In the genomic region with DNA sequence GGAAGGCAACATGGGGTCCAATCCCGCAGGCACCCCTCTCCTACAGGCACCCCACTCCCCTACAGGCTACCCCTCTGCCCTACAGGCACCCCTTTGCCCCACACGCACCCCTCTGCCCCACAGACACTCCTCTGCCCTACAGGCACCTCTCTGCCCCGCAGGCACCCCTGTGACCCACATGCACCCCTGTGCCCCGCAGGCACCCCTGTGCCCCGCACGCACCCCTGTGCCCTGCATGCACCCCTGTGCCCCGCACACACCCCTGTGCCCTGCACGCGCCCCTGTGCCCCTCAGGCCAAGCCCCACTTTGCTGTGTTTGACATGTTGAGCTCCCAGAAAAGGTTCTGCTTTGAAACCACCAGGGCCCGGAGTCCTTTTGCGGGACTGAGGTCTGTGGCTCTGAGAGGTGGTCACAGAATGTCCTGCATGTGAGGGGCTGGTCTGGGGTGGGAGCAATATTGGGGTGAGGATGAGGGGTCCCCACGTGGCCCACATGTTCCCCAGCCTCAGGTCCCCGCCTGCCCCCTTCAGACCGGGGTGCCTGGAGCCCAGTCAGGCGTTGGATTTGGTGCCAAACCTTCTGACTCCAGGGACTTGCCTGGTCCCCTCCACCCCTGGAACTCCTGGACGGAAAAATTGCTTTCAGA, we compare ENCODE assay signal across 30 cellular contexts. TPM values are rescaled to one million over a fixed set of nuclear protein-coding genes. Genes with fewer than 3 reads are reported as not detected.
"Had no signal": no experiment of that assay in that cellular context is flagged by ENCODE, and none has a peak within 500 bp of the region (broad histone marks: within the 10 kb centered on the region; RNA-seq: fewer than 3 reads in every experiment).

No MANE protein-coding gene starts in this region.

- FAIRE-seq: TTC549 had no signal

- H3K36me3 Mint-ChIP-seq: activated naive CD4-positive, alpha-beta T cell treated with anti-CD3 and anti-CD28 coated beads, Interleukin-2, amount 50 U/mL, for 24 hours; activated naive CD8-positive, alpha-beta T cell treated with anti-CD3 and anti-CD28 coated beads, Interleukin-2, amount 10 ng/mL, durations not matched to agents 7 days and 5 days had no signal

- H3K36me3 ChIP-seq: breast epithelium, Peyer's patch had no signal

- H3K4me3 Mint-ChIP-seq: activated CD4-positive, alpha-beta T cell treated with anti-CD3 and anti-CD28 coated beads, Interleukin-2, amount 10 ng/mL, durations not matched to agents 7 days and 5 days; activated CD8-positive, alpha-beta T cell treated with anti-CD3 and anti-CD28 coated beads, Interleukin-2, amount 10 ng/mL, durations not matched to agents 7 days and 5 days; activated naive CD4-positive, alpha-beta T cell treated with anti-CD3 and anti-CD28 coated beads, Interleukin-2, amount 50 U/mL, for 24 hours; activated naive CD8-positive, alpha-beta T cell treated with anti-CD3 and anti-CD28 coated beads, Interleukin-2, amount 10 ng/mL, durations not matched to agents 7 days and 5 days; activated T-cell treated with anti-CD3 and anti-CD28 coated beads, Interleukin-2, amount 50 U/mL, for 24 hours; T-helper 1 cell treated with Interleukin-12 subunit alpha and Interleukin-12 subunit beta and Interleukin-4 antibody, amounts not matched to agents 30 μg/mL and 1 μg/mL, for 36 hours; T-helper 2 cell treated with Interferon-gamma antibody and Interleukin-4, amounts not matched to agents 5 μg/mL and 100 μg/mL, for 36 hours had no signal

- DNase-seq: activated CD4-positive, alpha-beta T cell treated with anti-CD3 and anti-CD28 coated beads, Interleukin-2, amount 10 ng/mL, durations not matched to agents 7 days and 5 days; activated CD4-positive, alpha-beta T cell treated with anti-CD3 and anti-CD28 coated beads, Interleukin-2, amount 50 U/mL, for 48 hours; activated CD8-positive, alpha-beta T cell treated with anti-CD3 and anti-CD28 coated beads, Interleukin-2, amount 10 ng/mL, durations not matched to agents 7 days and 5 days; activated gamma-delta T cell; activated naive CD4-positive, alpha-beta T cell treated with Interleukin-2 at 50 U/mL for 16 hours; activated naive CD8-positive, alpha-beta T cell treated with anti-CD3 and anti-CD28 coated beads, Interleukin-2, amount 10 ng/mL, durations not matched to agents 7 days and 5 days; activated T-cell treated with anti-CD3 and anti-CD28 coated beads, Interleukin-2, amount 50 U/mL, for 24 hours; amygdala; body of pancreas; cerebellar nuclear complex; NCI-H1105; NCI-H1417 treated with DMSO at 0.1 percent for 48 hours; NCI-H187 treated with DMSO at 0.1 percent for 48 hours; NCI-H2081; NCI-H2227 treated with DMSO at 0.1 percent for 48 hours; NCI-H446; NCI-H524; NK-92 treated with Interleukin-12 subunit alpha and Interleukin-12 subunit beta, amount 100 ng/mL, for 24 hours; PC-3; Peyer's patch; Right ventricle myocardium superior had no signal

- H3K4me1 ChIP-seq: breast epithelium had no signal

- H3K4me3 ChIP-seq: ascending aorta, body of pancreas, breast epithelium, Peyer's patch had no signal

- H3K27ac Mint-ChIP-seq: activated CD4-positive, alpha-beta T cell treated with anti-CD3 and anti-CD28 coated beads, Interleukin-2, amount 10 ng/mL, durations not matched to agents 7 days and 5 days; activated CD8-positive, alpha-beta T cell treated with anti-CD3 and anti-CD28 coated beads, Interleukin-2, amount 10 ng/mL, durations not matched to agents 7 days and 5 days; activated naive CD4-positive, alpha-beta T cell treated with anti-CD3 and anti-CD28 coated beads, Interleukin-2, amount 50 U/mL, for 24 hours; activated naive CD8-positive, alpha-beta T cell treated with anti-CD3 and anti-CD28 coated beads, Interleukin-2, amount 10 ng/mL, durations not matched to agents 7 days and 5 days; activated T-cell treated with anti-CD3 and anti-CD28 coated beads, Interleukin-2, amount 50 U/mL, for 24 hours; activated T-helper 2 cell treated with anti-CD3 and anti-CD28 coated beads, Interferon-gamma antibody, Interleukin-2, Interleukin-4, amounts not matched to agents 10 μg/mL and 5 μg/mL and 100 μg/mL, durations not matched to agents 14 hours and 24 hours and 36 hours; T-helper 1 cell treated with Interleukin-12 subunit alpha and Interleukin-12 subunit beta and Interleukin-4 antibody, amounts not matched to agents 30 μg/mL and 1 μg/mL, for 36 hours; T-helper 2 cell treated with Interferon-gamma antibody and Interleukin-4, amounts not matched to agents 5 μg/mL and 100 μg/mL, for 36 hours had no signal

- H3K9me3 ChIP-seq: ascending aorta, body of pancreas, breast epithelium, Peyer's patch had no signal

- H3K27me3 Mint-ChIP-seq: activated CD4-positive, alpha-beta T cell treated with anti-CD3 and anti-CD28 coated beads, Interleukin-2, amount 10 ng/mL, durations not matched to agents 7 days and 5 days; activated naive CD4-positive, alpha-beta T cell treated with anti-CD3 and anti-CD28 coated beads, Interleukin-2, amount 50 U/mL, for 24 hours; activated naive CD8-positive, alpha-beta T cell treated with anti-CD3 and anti-CD28 coated beads, Interleukin-2, amount 10 ng/mL, durations not matched to agents 7 days and 5 days had no signal

- H3K27ac ChIP-seq: ascending aorta, breast epithelium, Peyer's patch had no signal

- H3K9me3 Mint-ChIP-seq: activated CD4-positive, alpha-beta T cell treated with anti-CD3 and anti-CD28 coated beads, Interleukin-2, amount 10 ng/mL, durations not matched to agents 7 days and 5 days; activated naive CD4-positive, alpha-beta T cell treated with anti-CD3 and anti-CD28 coated beads, Interleukin-2, amount 50 U/mL, for 24 hours; activated naive CD8-positive, alpha-beta T cell treated with anti-CD3 and anti-CD28 coated beads, Interleukin-2, amount 10 ng/mL, durations not matched to agents 7 days and 5 days; activated T-cell treated with anti-CD3 and anti-CD28 coated beads, Interleukin-2, amount 50 U/mL, for 24 hours; activated T-helper 2 cell treated with anti-CD3 and anti-CD28 coated beads, Interferon-gamma antibody, Interleukin-2, Interleukin-4, amounts not matched to agents 10 μg/mL and 5 μg/mL and 100 μg/mL, durations not matched to agents 14 hours and 24 hours and 36 hours; T-helper 1 cell treated with Interleukin-12 subunit alpha and Interleukin-12 subunit beta and Interleukin-4 antibody, amounts not matched to agents 30 μg/mL and 1 μg/mL, for 36 hours; T-helper 2 cell treated with Interferon-gamma antibody and Interleukin-4, amounts not matched to agents 5 μg/mL and 100 μg/mL, for 36 hours had no signal

- H3K4me1 Mint-ChIP-seq: activated CD4-positive, alpha-beta T cell treated with anti-CD3 and anti-CD28 coated beads, Interleukin-2, amount 10 ng/mL, durations not matched to agents 7 days and 5 days; activated naive CD4-positive, alpha-beta T cell treated with anti-CD3 and anti-CD28 coated beads, Interleukin-2, amount 50 U/mL, for 24 hours; activated naive CD8-positive, alpha-beta T cell treated with anti-CD3 and anti-CD28 coated beads, Interleukin-2, amount 10 ng/mL, durations not matched to agents 7 days and 5 days had no signal

- H3K27me3 ChIP-seq: ascending aorta, body of pancreas, Peyer's patch had no signal

RNA-seq across cellular contexts. Expression of a gene that starts 0.6 kb away (rescaled TPM):
- total RNA-seq: activated CD4-positive, alpha-beta T cell treated with anti-CD3 and anti-CD28 coated beads, Interleukin-2, amount 10 ng/mL, durations not matched to agents 7 days and 5 days; activated CD8-positive, alpha-beta T cell treated with anti-CD3 and anti-CD28 coated beads, Interleukin-2, amount 10 ng/mL, durations not matched to agents 7 days and 5 days; activated naive CD8-positive, alpha-beta T cell treated with anti-CD3 and anti-CD28 coated beads, Interleukin-2, amount 10 ng/mL, durations not matched to agents 7 days and 5 days; activated T-helper 2 cell treated with anti-CD3 and anti-CD28 coated beads, Interferon-gamma antibody, Interleukin-2, Interleukin-4, amounts not matched to agents 10 μg/mL and 5 μg/mL and 100 μg/mL, durations not matched to agents 14 hours and 24 hours and 36 hours; ascending aorta; body of pancreas; breast epithelium; cardiac septum; MCF 10A; PC-3; Peyer's patch; Right ventricle myocardium superior had no signal

RNA-seq across cellular contexts. Expression of a gene that starts 41.8 kb away (rescaled TPM):
- total RNA-seq: activated CD4-positive, alpha-beta T cell treated with anti-CD3 and anti-CD28 coated beads, Interleukin-2, amount 10 ng/mL, durations not matched to agents 7 days and 5 days; activated CD8-positive, alpha-beta T cell treated with anti-CD3 and anti-CD28 coated beads, Interleukin-2, amount 10 ng/mL, durations not matched to agents 7 days and 5 days; activated naive CD8-positive, alpha-beta T cell treated with anti-CD3 and anti-CD28 coated beads, Interleukin-2, amount 10 ng/mL, durations not matched to agents 7 days and 5 days; activated T-helper 2 cell treated with anti-CD3 and anti-CD28 coated beads, Interferon-gamma antibody, Interleukin-2, Interleukin-4, amounts not matched to agents 10 μg/mL and 5 μg/mL and 100 μg/mL, durations not matched to agents 14 hours and 24 hours and 36 hours; ascending aorta had no signal
